18 cellular contexts compared by ENCODE assay signal in the genomic region with DNA sequence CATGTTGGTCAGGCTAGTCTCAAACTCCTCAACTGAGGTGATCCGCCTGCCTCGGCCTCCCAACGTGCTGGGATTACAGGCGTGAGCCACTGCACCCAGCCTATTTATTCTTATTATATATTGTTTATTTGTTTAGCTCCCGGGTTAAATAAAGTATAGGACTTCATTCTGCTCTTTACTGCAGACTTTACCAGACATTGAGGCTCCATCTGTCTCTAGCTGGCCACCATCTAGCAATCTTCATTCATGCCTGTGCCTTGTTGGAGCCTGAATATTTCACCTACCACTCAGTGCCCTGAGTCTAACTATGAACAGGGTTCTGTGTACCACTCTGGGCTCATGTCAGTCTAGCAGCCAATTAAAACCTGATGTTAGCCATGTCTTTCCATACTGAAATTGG. TPM values are rescaled to one million over a fixed set of nuclear protein-coding genes. Genes with fewer than 3 reads are reported as not detected.
DNase-seq lines count a peak whose midpoint lies in the region; ATAC-seq, FAIRE-seq and TF ChIP-seq lines count a peak whose summit lies in the region.
"Had no signal": no experiment of that assay in that cellular context is flagged by ENCODE, and none has a peak within 500 bp of the region (broad histone marks: within the 10 kb centered on the region; RNA-seq: fewer than 3 reads in every experiment).

No MANE protein-coding gene starts in this region.

- WGBS in SK-N-SH (ENCODE audit: low lambda C conversion rate) = 99% methylated on average over 5 of the region's 5 CpGs

- H3K27me3 ChIP-seq in SK-N-SH (ENCODE audit: insufficient read depth) = no peaks in the 10 kb centered on the region

- peak; percentile 28 for DNase-seq in SK-N-SH
- no peak for DNase-seq in progenitor cell of endocrine pancreas (ENCODE audit: low spot score, unreplicated experiment)
- DNase-seq in H4 (ENCODE audit: low spot score) = no peak
- no peak for DNase-seq in kidney
- DNase-seq: AML-193; CD4-positive, alpha-beta memory T cell; DMS153; DMS79; GF-D8; HCEC 1CT had no signal

- no peak for ATAC-seq in SK-N-SH treated with all-trans-retinoic acid at 6 μM for 48 hours
- no peak for ATAC-seq in HG03175 (IDR thresholded peaks at IDR 0.05; ENCODE audit: unreplicated experiment)
- ATAC-seq: A549 had no signal

- intact Hi-C loops in kidney (cut with DNase I) = no loop called here

- H3K36me3 ChIP-seq in SK-N-SH (replicated peaks in 1 of 2; ENCODE audit: control insufficient read depth in 1 of 2, insufficient read depth in 2 of 2, low read length in 1 of 2) (peaks cover 0 to 11% of the 10 kb centered on the region in 2 experiments), kidney (ENCODE audit: control insufficient read depth in 1 of 2, insufficient read depth in 2 of 2, low read length in 2 of 2) (no peaks in the 10 kb centered on the region)

- no peak for TF ChIP-seq EP300 in SK-N-SH (IDR thresholded peaks at IDR 0.05; ENCODE audit: borderline replicate concordance in 1 of 2, low read depth in 1 of 2, low read length in 1 of 2)

- H3K27ac Mint-ChIP-seq in brain (no peak overlapping the region), progenitor cell of endocrine pancreas (no peak overlapping the region)
- H3K27ac Mint-ChIP-seq: CD4-positive, alpha-beta memory T cell had no signal

- H2AFZ ChIP-seq in SK-N-SH (ENCODE audit: low read depth) = no peak overlapping the region

- H3K9me2 ChIP-seq in SK-N-SH = no peaks in the 10 kb centered on the region

- peaks cover 6% of the 10 kb centered on the region for H3F3A ChIP-seq in SK-N-SH (replicated peaks; ENCODE audit: insufficient read depth)

- peaks cover 0 to 2% (median 0%) of the 10 kb centered on the region in 5 experiments for H3K9me3 Mint-ChIP-seq in brain
- no peaks in the 10 kb centered on the region for H3K9me3 Mint-ChIP-seq in progenitor cell of endocrine pancreas (ENCODE audit: low read depth)

- POLR2A ChIA-PET in SK-N-SH (lab: Yijun Ruan, JAX) = no interaction called here

- no peak for FAIRE-seq in kidney (lab: Jason Lieb, UNC)
- FAIRE-seq: A549, H54 had no signal

- TF ChIP-seq RAD21 in SK-N-SH (IDR thresholded peaks at IDR 0.05; ENCODE audit: low read length) = no peak

- no peak overlapping the region for H3K4me3 ChIP-seq in SK-N-SH (ENCODE audit: low read depth in 2 of 2, low read length in 1 of 2)
- no peak overlapping the region for H3K4me3 ChIP-seq in kidney (ENCODE audit: low read length in 2 of 2)
- H3K4me3 ChIP-seq: A549 had no signal

- peaks cover 26% of the 10 kb centered on the region for H3K4me1 Mint-ChIP-seq in brain
- H3K4me1 Mint-ChIP-seq in progenitor cell of endocrine pancreas (ENCODE audit: low read depth) = peaks cover 11% of the 10 kb centered on the region

- H3K9ac ChIP-seq in SK-N-SH = no peak overlapping the region
- no peak overlapping the region for H3K9ac ChIP-seq in kidney (ENCODE audit: low read length in 2 of 2)
- H3K9ac ChIP-seq: KMS-11 had no signal

- no peaks in the 10 kb centered on the region; the same call in 1 of the 2 replicates for H4K20me1 ChIP-seq in SK-N-SH (ENCODE audit: insufficient read depth)

- H3K27ac ChIP-seq in SK-N-SH (ENCODE audit: low read depth in 2 of 2, low read length in 1 of 2) (peak overlapping the region; percentile 6 to 45; a peak in 2 of 4 replicates), kidney (ENCODE audit: low read depth in 2 of 2, low read length in 2 of 2) (no peak overlapping the region)
- H3K27ac ChIP-seq: 22Rv1, A549, C4-2B, KMS-11 had no signal

- no peak for TF ChIP-seq CTCF in SK-N-SH (IDR thresholded peaks at IDR 0.05)
- no peak for TF ChIP-seq CTCF in brain (conservative IDR thresholded peaks at IDR 0.05)
- TF ChIP-seq CTCF in progenitor cell of endocrine pancreas (IDR thresholded peaks at IDR 0.05; ENCODE audit: unreplicated experiment) = no peak
- no peak for TF ChIP-seq CTCF in kidney (IDR thresholded peaks at IDR 0.05; ENCODE audit: borderline replicate concordance, extremely low read depth, insufficient read depth)

- no peak overlapping the region for H3K4me2 ChIP-seq in SK-N-SH
- H3K4me2 ChIP-seq: A549, KMS-11 had no signal

- peak overlapping the region in 3 of 5 experiments; percentile 49 to 79 (median 68) for H3K4me3 Mint-ChIP-seq in brain
- H3K4me3 Mint-ChIP-seq in progenitor cell of endocrine pancreas (ENCODE audit: low read depth) = peak overlapping the region; percentile 30

- H3K27me3 Mint-ChIP-seq in brain (peaks cover 15% of the 10 kb centered on the region), progenitor cell of endocrine pancreas (peaks cover 17% of the 10 kb centered on the region)

- peaks cover 62% of the 10 kb centered on the region for H3K79me2 ChIP-seq in SK-N-SH (ENCODE audit: insufficient read depth)

- H3K4me1 ChIP-seq in SK-N-SH (ENCODE audit: control insufficient read depth in 1 of 2, insufficient read depth in 2 of 2, low read depth in 1 of 2, low read length in 1 of 2) (peaks cover under 1 to 19% of the 10 kb centered on the region in 2 experiments; a peak in 2 of 4 replicates), kidney (ENCODE audit: control insufficient read depth in 1 of 2, insufficient read depth in 1 of 2, low read depth in 1 of 2, low read length in 2 of 2) (peaks cover 10 to 15% of the 10 kb centered on the region in 2 donors)

- H3K9me3 ChIP-seq in SK-N-SH (no peaks in the 10 kb centered on the region), kidney (ENCODE audit: control insufficient read depth in 1 of 2, low read length in 2 of 2) (no peaks in the 10 kb centered on the region)
- H3K9me3 ChIP-seq: A549 had no signal

- CTCF ChIA-PET in SK-N-SH (lab: Yijun Ruan, JAX) = interaction anchor here (0.6 to 8.8 kb wide), 5 partner anchors 89 to 522 kb away, joined by 3 to 69 read pairs (median 4); partner anchors contain the start of gene CCN1

- H3K36me3 Mint-ChIP-seq in brain = no peaks in the 10 kb centered on the region
- no peaks in the 10 kb centered on the region for H3K36me3 Mint-ChIP-seq in progenitor cell of endocrine pancreas (ENCODE audit: insufficient read depth)
- H3K36me3 Mint-ChIP-seq: CD4-positive, alpha-beta memory T cell had no signal

TF ChIP-seq in SK-N-SH, 30 proteins besides CTCF, POLR2A, EP300 and RAD21 (continues in another document):
- TF ChIP-seq ELF1 (IDR thresholded peaks at IDR 0.05) (no peak), MXI1 (IDR thresholded peaks at IDR 0.05; ENCODE audit: low read depth, low read length) (no peak), RCOR1 (IDR thresholded peaks at IDR 0.05; ENCODE audit: low read length) (no peak), TEAD4 (IDR thresholded peaks at IDR 0.05; ENCODE audit: borderline replicate concordance, insufficient read depth) (no peak), IRF3 (IDR thresholded peaks at IDR 0.05; ENCODE audit: low read depth, low read length) (no peak), FOXM1 (IDR thresholded peaks at IDR 0.05; ENCODE audit: low read depth) (no peak), NRF1 (IDR thresholded peaks at IDR 0.05; ENCODE audit: low read depth, low read length) (no peak)
- TF ChIP-seq, protein P1, sequence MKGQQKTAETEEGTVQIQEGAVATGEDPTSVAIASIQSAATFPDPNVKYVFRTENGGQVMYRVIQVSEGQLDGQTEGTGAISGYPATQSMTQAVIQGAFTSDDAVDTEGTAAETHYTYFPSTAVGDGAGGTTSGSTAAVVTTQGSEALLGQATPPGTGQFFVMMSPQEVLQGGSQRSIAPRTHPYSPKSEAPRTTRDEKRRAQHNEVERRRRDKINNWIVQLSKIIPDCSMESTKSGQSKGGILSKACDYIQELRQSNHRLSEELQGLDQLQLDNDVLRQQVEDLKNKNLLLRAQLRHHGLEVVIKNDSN (IDR thresholded peaks at IDR 0.05; ENCODE audit: borderline replicate concordance, low read depth) = no peak

TF ChIP-seq in SK-N-SH treated with all-trans-retinoic acid at 6 μM for 48 hours, 23 proteins besides CTCF, POLR2A, EP300 and RAD21:
- no peak for TF ChIP-seq GLIS3 (CRISPR knock-in tag; IDR thresholded peaks at IDR 0.05)

RNA-seq across cellular contexts. Expression of gene DDAH1, which starts 2.1 kb away (rescaled TPM):
- 64.3 and 80.2 TPM in 2 replicates for polyA plus RNA-seq in SK-N-SH (2012; rRNA removed)
- 71.3 and 82.7 TPM in 2 replicates for polyA plus RNA-seq in SK-N-SH (2012; cell fraction: cytosol; rRNA removed)
- polyA plus RNA-seq in SK-N-SH (2012; cell fraction: nucleus; rRNA removed) = 37.6 and 47.8 TPM in 2 replicates
- polyA plus RNA-seq in brain (ENCODE audit: insufficient read depth, low read depth, low replicate concordance) = 39.2 TPM
- 33.4 and 35.5 TPM in 2 replicates for total RNA-seq in progenitor cell of endocrine pancreas
- 4.3 and 6.1 TPM in 2 replicates for total RNA-seq in H4 (2014; rRNA removed; shearing (Covaris generic))
- total RNA-seq in kidney = 73.1 TPM
- 98.9 TPM for polyA plus RNA-seq in kidney (ENCODE audit: insufficient read depth, low read depth, low replicate concordance)
- total RNA-seq: CD4-positive, alpha-beta memory T cell had no signal
- polyA plus RNA-seq: CD4-positive, alpha-beta memory T cell had no signal

Comparison
In these comparisons a context has a peak if more than half of its experiments do, and no peak if none do; other contexts are left out.
1. H3K27ac ChIP-seq: peak in SK-N-SH (2 of 2); none in kidney (0 of 2).